8 cellular contexts compared by ENCODE assay signal in genomic region chr7:90210925-90211324, GRCh38. TPM values are rescaled to one million over a fixed set of nuclear protein-coding genes. Genes with fewer than 3 reads are reported as not detected.
DNase-seq lines count a peak whose midpoint lies in the region; FAIRE-seq and TF ChIP-seq lines count a peak whose summit lies in the region.

No MANE protein-coding gene starts in this region.

- DNase-seq in astrocyte (ENCODE audit: low read depth) (no peak), kidney (peak; percentile 61), NCI-H774 (lab: John Stamatoyannopoulos, UW) (no peak), Karpas-422 (no peak), DMS153 treated with DMSO at 0.1 percent for 48 hours (lab: John Stamatoyannopoulos, UW; ENCODE audit: unreplicated experiment) (no peak)
- DNase-seq in activated naive CD4-positive, alpha-beta T cell (lab: John Stamatoyannopoulos, UW): no peak

- no peaks in the 10 kb centered on the region for H3K9me3 Mint-ChIP-seq in astrocyte (ENCODE audit: unreplicated experiment)

- no peaks in the 10 kb centered on the region for H3K36me3 Mint-ChIP-seq in astrocyte (ENCODE audit: low read depth, unreplicated experiment)

- H3K27me3 ChIP-seq in HUES48 (ENCODE audit: control insufficient read depth, insufficient read depth, low read length) (peaks cover 7% of the 10 kb centered on the region; the same call in 1 of the 2 replicates), astrocyte (ENCODE audit: insufficient read depth, low read length) (peaks cover 5% of the 10 kb centered on the region), subcutaneous abdominal adipose tissue (ENCODE audit: control insufficient read depth in 5 of 5, insufficient read depth in 4 of 5, low read length in 5 of 5) (peaks cover 0 to 5% (median 0%) of the 10 kb centered on the region in 5 donors), Karpas-422 (ENCODE audit: low read length) (no peaks in the 10 kb centered on the region)

- H4K20me1 ChIP-seq in astrocyte (ENCODE audit: insufficient read depth, low read length) (no peaks in the 10 kb centered on the region), Karpas-422 (ENCODE audit: insufficient read depth, low read depth, low read length) (no peaks in the 10 kb centered on the region)

- H3K4me3 ChIP-seq in HUES48 (ENCODE audit: low read depth, low read length) (peak overlapping the region; percentile 83), astrocyte (ENCODE audit: insufficient read depth, low read depth, low read length) (peak overlapping the region; percentile 61), kidney (ENCODE audit: low read length in 2 of 2) (peak overlapping the region; percentile 78 to 84), subcutaneous abdominal adipose tissue (ENCODE audit: low read depth in 1 of 5, low read length in 5 of 5) (peak overlapping the region; percentile 61 to 91 (median 72)), Karpas-422 (ENCODE audit: low read length) (no peak overlapping the region)

- TF ChIP-seq CTCF in astrocyte (IDR thresholded peaks at IDR 0.05; ENCODE audit: insufficient read depth, low read depth, low read length) (no peak), kidney (IDR thresholded peaks at IDR 0.05; ENCODE audit: borderline replicate concordance, extremely low read depth, insufficient read depth) (no peak)

- H3K36me3 ChIP-seq in HUES48 (ENCODE audit: control insufficient read depth, insufficient read depth, low read length) (no peaks in the 10 kb centered on the region), astrocyte (ENCODE audit: insufficient read depth, low read length) (no peaks in the 10 kb centered on the region), kidney (ENCODE audit: control insufficient read depth in 1 of 2, insufficient read depth in 2 of 2, low read length in 2 of 2) (no peaks in the 10 kb centered on the region), subcutaneous abdominal adipose tissue (ENCODE audit: control insufficient read depth in 5 of 5, insufficient read depth in 5 of 5, low read length in 5 of 5) (no peaks in the 10 kb centered on the region), Karpas-422 (ENCODE audit: insufficient read depth, low read length) (no peaks in the 10 kb centered on the region)

- intact Hi-C loops in kidney (cut with DNase I): no loop called here

- H3K9me3 ChIP-seq in HUES48 (ENCODE audit: control insufficient read depth, insufficient read depth, low read length) (no peaks in the 10 kb centered on the region), astrocyte (ENCODE audit: insufficient read depth, low read depth, low read length) (no peaks in the 10 kb centered on the region), kidney (ENCODE audit: control insufficient read depth in 1 of 2, low read length in 2 of 2) (no peaks in the 10 kb centered on the region), subcutaneous abdominal adipose tissue (ENCODE audit: control insufficient read depth in 5 of 5, low read length in 5 of 5) (no peaks in the 10 kb centered on the region), Karpas-422 (ENCODE audit: low read length) (no peaks in the 10 kb centered on the region)

- peak overlapping the region; percentile 79 for H3K27ac Mint-ChIP-seq in astrocyte (ENCODE audit: unreplicated experiment)

- no peaks in the 10 kb centered on the region for H3K9me2 ChIP-seq in Karpas-422 (replicated peaks; ENCODE audit: insufficient read depth, low read length)

- H3K79me2 ChIP-seq in astrocyte (ENCODE audit: insufficient read depth, low read length) (no peaks in the 10 kb centered on the region), Karpas-422 (ENCODE audit: low read length) (no peaks in the 10 kb centered on the region)

- H3K9ac ChIP-seq in HUES48 (ENCODE audit: low read depth, low read length) (peak overlapping the region; percentile 42; the same call in 1 of the 2 replicates), astrocyte (ENCODE audit: low read length) (peak overlapping the region; percentile 65), kidney (ENCODE audit: low read length in 2 of 2) (peak overlapping the region; percentile 90 to 95), subcutaneous abdominal adipose tissue (ENCODE audit: low read length in 5 of 5) (peak overlapping the region; percentile 68 to 95 (median 77)), Karpas-422 (ENCODE audit: low read length) (no peak overlapping the region)

- H3K27ac ChIP-seq in HUES48 (ENCODE audit: low read depth, low read length): peak overlapping the region; percentile 26
- H3K27ac ChIP-seq in astrocyte (ENCODE audit: low read depth, low read length): no peak overlapping the region
- peak overlapping the region; percentile 86 to 88 for H3K27ac ChIP-seq in kidney (ENCODE audit: low read depth in 2 of 2, low read length in 2 of 2)
- H3K27ac ChIP-seq in subcutaneous abdominal adipose tissue (ENCODE audit: low read depth, low read length): peak overlapping the region; percentile 97
- no peak overlapping the region for H3K27ac ChIP-seq in Karpas-422 (ENCODE audit: low read length)

- H3K4me3 Mint-ChIP-seq in astrocyte (ENCODE audit: unreplicated experiment): peak overlapping the region; percentile 82

- peak; percentile 13 for FAIRE-seq in astrocyte (lab: Jason Lieb, UNC)
- no peak for FAIRE-seq in kidney (lab: Jason Lieb, UNC)

- H3K27me3 Mint-ChIP-seq in astrocyte (ENCODE audit: low read depth, unreplicated experiment): peaks cover 4% of the 10 kb centered on the region

- H3K4me1 ChIP-seq in HUES48 (ENCODE audit: control insufficient read depth, insufficient read depth, low read length) (peaks cover 40% of the 10 kb centered on the region), astrocyte (ENCODE audit: insufficient read depth, low read length) (peaks cover 12% of the 10 kb centered on the region), kidney (ENCODE audit: control insufficient read depth in 1 of 2, insufficient read depth in 1 of 2, low read depth in 1 of 2, low read length in 2 of 2) (peaks cover 0 to 14% of the 10 kb centered on the region in 2 donors), subcutaneous abdominal adipose tissue (ENCODE audit: control insufficient read depth in 5 of 5, insufficient read depth in 5 of 5, low read length in 5 of 5) (peaks cover 0 to 36% (median 18%) of the 10 kb centered on the region in 5 donors), Karpas-422 (ENCODE audit: low read length) (peaks cover 7% of the 10 kb centered on the region)

- H3K4me2 ChIP-seq in astrocyte (ENCODE audit: low read length): peak overlapping the region; percentile 93
- no peak overlapping the region for H3K4me2 ChIP-seq in Karpas-422 (ENCODE audit: low read depth, low read length, poor library complexity, severe bottlenecking)

- H2AFZ ChIP-seq in astrocyte (ENCODE audit: low read depth, low read length): peak overlapping the region; percentile 89
- H2AFZ ChIP-seq in Karpas-422 (ENCODE audit: low read length): no peak overlapping the region

- H3K4me1 Mint-ChIP-seq in astrocyte (ENCODE audit: low read depth, unreplicated experiment): peaks cover 5% of the 10 kb centered on the region

RNA-seq across cellular contexts. Expression of gene STEAP2, which starts 0.6 kb away (rescaled TPM):
- 2.3 and 3.4 TPM in 2 replicates for total RNA-seq in astrocyte
- total RNA-seq in kidney: 15.8 TPM
- 8.9 TPM for polyA plus RNA-seq in kidney (ENCODE audit: insufficient read depth, low read depth, low replicate concordance)
- not detected in 2 replicates for total RNA-seq in Karpas-422 (2014; rRNA removed; shearing (Covaris generic); ENCODE audit: low replicate concordance)

RNA-seq across cellular contexts. Expression of gene CFAP69, which starts 34.0 kb away (rescaled TPM):
- total RNA-seq in astrocyte (1.1 and 2.0 TPM in 2 replicates), kidney (13.2 TPM)
- polyA plus RNA-seq in kidney (ENCODE audit: insufficient read depth, low read depth, low replicate concordance): 9.2 TPM
- 0.32 and 3.5 TPM in 2 replicates for total RNA-seq in Karpas-422 (2014; rRNA removed; shearing (Covaris generic); ENCODE audit: low replicate concordance)

RNA-seq across cellular contexts. Expression of gene STEAP1, which starts 56.7 kb away (rescaled TPM):
- total RNA-seq in astrocyte: 5.0 and 6.2 TPM in 2 replicates
- total RNA-seq in kidney: 4.4 TPM
- 6.3 TPM for polyA plus RNA-seq in kidney (ENCODE audit: insufficient read depth, low read depth, low replicate concordance)
- total RNA-seq in Karpas-422 (2014; rRNA removed; shearing (Covaris generic); ENCODE audit: low replicate concordance): not detected in 2 replicates

Comparison
In these comparisons a context has a peak if more than half of its experiments do, and no peak if none do; other contexts are left out.
1. H3K27ac ChIP-seq: peak in HUES48 (single experiment), kidney (2 of 2) and subcutaneous abdominal adipose tissue (single experiment); none in astrocyte (single experiment) and Karpas-422 (single experiment).